In genomic region chr6:150142304-150142656, GRCh38 we compare ENCODE assay signal across 9 cellular contexts. TPM values are rescaled to one million over a fixed set of nuclear protein-coding genes. Genes with fewer than 3 reads are reported as not detected.
DNase-seq lines count a peak whose midpoint lies in the region; ATAC-seq and TF ChIP-seq lines count a peak whose summit lies in the region.
"Had no signal": no experiment of that assay in that cellular context is flagged by ENCODE, and none has a peak within 500 bp of the region (broad histone marks: within the 10 kb centered on the region; RNA-seq: fewer than 3 reads in every experiment).

No MANE protein-coding gene starts in this region.

- H3K9me3 ChIP-seq in ES-I3 (ENCODE audit: control insufficient read depth, insufficient read depth, low read length), result no peaks in the 10 kb centered on the region
- no peaks in the 10 kb centered on the region for H3K9me3 ChIP-seq in OCI-LY3 (ENCODE audit: insufficient read depth, low read length)
- no peaks in the 10 kb centered on the region for H3K9me3 ChIP-seq in endodermal cell (ENCODE audit: control insufficient read depth, low read length)

- H3K4me3 Mint-ChIP-seq in endodermal cell, result peak overlapping the region; percentile 48
- H3K4me3 Mint-ChIP-seq in natural killer cell treated with Interleukin-12 subunit alpha and Interleukin-12 subunit beta and Interleukin-15 and Interleukin-18, amount 100 ng/mL, for 72 hours, result peak overlapping the region; percentile 49

- no peak overlapping the region for H3K4me2 ChIP-seq in OCI-LY3 (ENCODE audit: low read length)

- H3K27me3 Mint-ChIP-seq in endodermal cell (ENCODE audit: insufficient read depth), result peaks cover 73% of the 10 kb centered on the region
- peaks cover 45 to 69% of the 10 kb centered on the region in 2 donors for H3K27me3 Mint-ChIP-seq in natural killer cell treated with Interleukin-12 subunit alpha and Interleukin-12 subunit beta and Interleukin-15 and Interleukin-18, amount 100 ng/mL, for 72 hours

- no peak overlapping the region for H2AFZ ChIP-seq in OCI-LY3 (ENCODE audit: low read depth, low read length)

- no peak overlapping the region for H3K27ac Mint-ChIP-seq in endodermal cell
- no peak overlapping the region for H3K27ac Mint-ChIP-seq in natural killer cell treated with Interleukin-12 subunit alpha and Interleukin-12 subunit beta and Interleukin-15 and Interleukin-18, amount 100 ng/mL, for 72 hours

- no peak for TF ChIP-seq CTCF in OCI-LY3 (IDR thresholded peaks at IDR 0.05; ENCODE audit: low read depth, low read length)
- no peak for TF ChIP-seq CTCF in endodermal cell (conservative IDR thresholded peaks at IDR 0.05)

- H3K27ac ChIP-seq in OCI-LY3 (ENCODE audit: low read length) (no peak overlapping the region), endodermal cell (ENCODE audit: low read depth, low read length) (peak overlapping the region; percentile 4)

- H3K79me2 ChIP-seq in OCI-LY3 (ENCODE audit: low read length), result no peaks in the 10 kb centered on the region; the same call in 1 of the 2 replicates

- H3K9me3 Mint-ChIP-seq in endodermal cell, result no peaks in the 10 kb centered on the region
- no peaks in the 10 kb centered on the region for H3K9me3 Mint-ChIP-seq in natural killer cell treated with Interleukin-12 subunit alpha and Interleukin-12 subunit beta and Interleukin-15 and Interleukin-18, amount 100 ng/mL, for 72 hours

- no peaks in the 10 kb centered on the region for H4K20me1 ChIP-seq in OCI-LY3 (ENCODE audit: insufficient read depth, low read length)

- 21 to 24% methylated on average over 11 to 19 of the region's 19 CpGs for WGBS in endodermal cell (ENCODE audit: insufficient coverage in 1 of 2, insufficient read length in 1 of 2), 2 experiments

- peak overlapping the region; percentile 63; the same call in 1 of the 2 replicates for H3K9ac ChIP-seq in ES-I3 (ENCODE audit: low read depth, low read length)
- no peak overlapping the region for H3K9ac ChIP-seq in OCI-LY3 (ENCODE audit: low read length)
- H3K9ac ChIP-seq in endodermal cell (ENCODE audit: extremely low read depth, low read length, poor library complexity, severe bottlenecking), result no peak overlapping the region

- H3K36me3 ChIP-seq in ES-I3 (ENCODE audit: insufficient read depth, low read length) (no peaks in the 10 kb centered on the region), OCI-LY3 (replicated peaks; ENCODE audit: low read depth, low read length) (no peaks in the 10 kb centered on the region), endodermal cell (ENCODE audit: control insufficient read depth, insufficient read depth, low read length) (no peaks in the 10 kb centered on the region)

- DNase-seq in endodermal cell, result no peak
- DNase-seq in natural killer cell treated with Interleukin-12 subunit alpha and Interleukin-12 subunit beta and Interleukin-15 and Interleukin-18, amount 100 ng/mL, for 72 hours (ENCODE audit: low spot score), result no peak
- DNase-seq in activated gamma-delta T cell treated with Interleukin-2 at 50 U/mL for 16 hours, result no peak
- no peak for DNase-seq in hippocampal formation (lab: John Stamatoyannopoulos, UW)
- no peak for DNase-seq in activated CD4-positive, alpha-beta T cell treated with anti-CD3 and anti-CD28 coated beads, Interleukin-2, amount 50 U/mL, for 48 hours

- H3K4me1 Mint-ChIP-seq in endodermal cell, result peaks cover 2% of the 10 kb centered on the region
- H3K4me1 Mint-ChIP-seq in natural killer cell treated with Interleukin-12 subunit alpha and Interleukin-12 subunit beta and Interleukin-15 and Interleukin-18, amount 100 ng/mL, for 72 hours (ENCODE audit: low read depth in 2 of 2), result peaks cover 0 to 7% of the 10 kb centered on the region in 2 donors

- H3K4me3 ChIP-seq in OCI-LY3 (ENCODE audit: low read length), result peak overlapping the region; percentile 78
- H3K4me3 ChIP-seq in endodermal cell (ENCODE audit: low read length), result peak overlapping the region; percentile 45

- no peak for ATAC-seq in natural killer cell treated with Interleukin-12 subunit alpha and Interleukin-12 subunit beta and Interleukin-15 and Interleukin-18, amount 100 ng/mL, for 72 hours
- no peak for ATAC-seq in GM21529 (IDR thresholded peaks at IDR 0.05; ENCODE audit: unreplicated experiment)

- peaks cover 42% of the 10 kb centered on the region for H3K27me3 ChIP-seq in OCI-LY3 (ENCODE audit: low read depth, low read length)
- peaks cover 74% of the 10 kb centered on the region for H3K27me3 ChIP-seq in endodermal cell (ENCODE audit: control insufficient read depth, insufficient read depth, low read length, poor library complexity, severe bottlenecking)

- no peaks in the 10 kb centered on the region for H3K36me3 Mint-ChIP-seq in endodermal cell (ENCODE audit: low read depth)
- no peaks in the 10 kb centered on the region for H3K36me3 Mint-ChIP-seq in natural killer cell treated with Interleukin-12 subunit alpha and Interleukin-12 subunit beta and Interleukin-15 and Interleukin-18, amount 100 ng/mL, for 72 hours

- peaks cover 8% of the 10 kb centered on the region for H3K4me1 ChIP-seq in ES-I3 (ENCODE audit: insufficient read depth, low read length)
- H3K4me1 ChIP-seq in OCI-LY3 (ENCODE audit: low read length), result peaks cover 32% of the 10 kb centered on the region
- no peaks in the 10 kb centered on the region for H3K4me1 ChIP-seq in endodermal cell (ENCODE audit: control insufficient read depth, insufficient read depth, low read length)

RNA-seq across cellular contexts. Expression of gene PPP1R14C, which starts 0.6 kb away (rescaled TPM):
- under 1 TPM; 0.20 to 0.29 TPM for total RNA-seq in endodermal cell
- 42.5 TPM for polyA plus RNA-seq in endodermal cell (2013, experiment 1 of 2)
- polyA plus RNA-seq in endodermal cell (2013, experiment 2 of 2), result 47.4 TPM
- under 1 TPM in 1 of 2 donors, not detected in 1; 0.73 TPM for total RNA-seq in natural killer cell treated with Interleukin-12 subunit alpha and Interleukin-12 subunit beta and Interleukin-15 and Interleukin-18, amount 100 ng/mL, for 72 hours
- total RNA-seq: NCI-H460 had no signal
